ENCODE assay signal across 9 cellular contexts in genomic region chr5:159341914-159342313, GRCh38. TPM values are rescaled to one million over a fixed set of nuclear protein-coding genes. Genes with fewer than 3 reads are reported as not detected.
DNase-seq lines count a peak whose midpoint lies in the region; ATAC-seq, FAIRE-seq and TF ChIP-seq lines count a peak whose summit lies in the region.
"Had no signal": no experiment of that assay in that cellular context is flagged by ENCODE, and none has a peak within 500 bp of the region (broad histone marks: within the 10 kb centered on the region; RNA-seq: fewer than 3 reads in every experiment).

No MANE protein-coding gene starts in this region.

- no peak overlapping the region for H2AFZ ChIP-seq in keratinocyte (ENCODE audit: control insufficient read depth, low read length)

- H3K9me3 Mint-ChIP-seq in activated naive CD8-positive, alpha-beta T cell treated with anti-CD3 and anti-CD28 coated beads for 36 hours: peaks cover 17% of the 10 kb centered on the region

- H3K27me3 Mint-ChIP-seq in activated naive CD8-positive, alpha-beta T cell treated with anti-CD3 and anti-CD28 coated beads for 36 hours: peaks cover 3% of the 10 kb centered on the region

- H3K27ac ChIP-seq in SJCRH30: no peak overlapping the region
- H3K27ac ChIP-seq in keratinocyte (ENCODE audit: control insufficient read depth, insufficient read depth, low read length): no peak overlapping the region

- peak; percentile 99 for FAIRE-seq in keratinocyte (lab: Jason Lieb, UNC)

- peak overlapping the region; percentile 34 for H3K4me2 ChIP-seq in keratinocyte (ENCODE audit: control insufficient read depth, extremely low read depth, insufficient read depth, low read depth, low read length)

- H3K4me1 Mint-ChIP-seq in activated naive CD8-positive, alpha-beta T cell treated with anti-CD3 and anti-CD28 coated beads for 36 hours: peaks cover 41% of the 10 kb centered on the region

- no peak overlapping the region for H3K9ac ChIP-seq in keratinocyte (ENCODE audit: control insufficient read depth, extremely low read depth, insufficient read depth, low read length)

- no peak for TF ChIP-seq CTCF in keratinocyte (optimal IDR thresholded peaks at IDR 0.05 in 1 of 3, IDR thresholded peaks at IDR 0.05 in 1 of 3, conservative IDR thresholded peaks at IDR 0.05 in 1 of 3; ENCODE audit: extremely low read depth in 1 of 3, insufficient read depth in 2 of 3, low read length in 3 of 3)

- no peaks in the 10 kb centered on the region for H3K36me3 ChIP-seq in SJCRH30
- no peaks in the 10 kb centered on the region for H3K36me3 ChIP-seq in keratinocyte (ENCODE audit: control insufficient read depth in 2 of 2, extremely low read depth in 1 of 2, insufficient read depth in 2 of 2, low read length in 2 of 2)

- H3K9me3 ChIP-seq in SJCRH30 (replicated peaks) (no peaks in the 10 kb centered on the region), keratinocyte (ENCODE audit: control insufficient read depth, low read depth, low read length) (peaks cover 3% of the 10 kb centered on the region)

- peaks cover 10% of the 10 kb centered on the region for H3K36me3 Mint-ChIP-seq in activated naive CD8-positive, alpha-beta T cell treated with anti-CD3 and anti-CD28 coated beads for 36 hours

- peaks cover 4% of the 10 kb centered on the region; the same call in 1 of the 2 replicates for H3K4me1 ChIP-seq in SJCRH30
- peaks cover 46% of the 10 kb centered on the region for H3K4me1 ChIP-seq in keratinocyte (ENCODE audit: control insufficient read depth, extremely low read depth, insufficient read depth, low read length)

- no peaks in the 10 kb centered on the region for H3K9me1 ChIP-seq in keratinocyte (ENCODE audit: control insufficient read depth, extremely low read depth, insufficient read depth, low read length)

- no peak overlapping the region for H3K4me3 Mint-ChIP-seq in activated naive CD8-positive, alpha-beta T cell treated with anti-CD3 and anti-CD28 coated beads for 36 hours
- H3K4me3 Mint-ChIP-seq: stimulated activated naive CD8-positive, alpha-beta T cell treated with anti-CD3 and anti-CD28 coated beads, Interleukin-15, amount 100 ng/mL, for 72 hours had no signal

- peak; percentile 32 to 51 for ATAC-seq in activated CD4-positive, CD25-positive, alpha-beta regulatory T cell treated with anti-CD3 and anti-CD28 coated beads, Interleukin-2, amount 50 U/mL, for 24 hours
- ATAC-seq in stimulated activated naive CD8-positive, alpha-beta T cell treated with anti-CD3 and anti-CD28 coated beads, Interleukin-15, Interleukin-2, amounts not matched to agents 100 U/mL and 50 U/mL, for 24 hours: peak; percentile 33
- ATAC-seq: stimulated activated naive CD8-positive, alpha-beta T cell treated with anti-CD3 and anti-CD28 coated beads, Interleukin-15, amount 100 ng/mL, for 72 hours had no signal

- no peaks in the 10 kb centered on the region for H3K79me2 ChIP-seq in keratinocyte (ENCODE audit: control insufficient read depth, insufficient read depth, low read length)

- H4K20me1 ChIP-seq in keratinocyte (ENCODE audit: control insufficient read depth, extremely low read depth, insufficient read depth, low read length): no peaks in the 10 kb centered on the region

- H3K27ac Mint-ChIP-seq in activated naive CD8-positive, alpha-beta T cell treated with anti-CD3 and anti-CD28 coated beads for 36 hours: peak overlapping the region; percentile 39

- dilution Hi-C loops in keratinocyte (cut with MboI; ENCODE audit: extremely low pct_ligation_motif_present, low sequenced_read_pairs): no loop called here

- H3K4me3 ChIP-seq in SJCRH30 (no peak overlapping the region), keratinocyte (ENCODE audit: control insufficient read depth in 2 of 3, extremely low read depth in 1 of 3, insufficient read depth in 2 of 3, low read depth in 1 of 3, low read length in 3 of 3) (no peak overlapping the region)

- no peak for DNase-seq in activated CD4-positive, CD25-positive, alpha-beta regulatory T cell (lab: John Stamatoyannopoulos, UW)
- DNase-seq in SJCRH30 (peak; percentile 45 to 74), keratinocyte (ENCODE audit: low read depth, low spot score) (peak; percentile 86), 8988T (no peak), NCI-H345 treated with DMSO at 0.1 percent for 48 hours (lab: John Stamatoyannopoulos, UW; ENCODE audit: unreplicated experiment) (no peak)
- DNase-seq in activated naive CD8-positive, alpha-beta T cell treated with anti-CD3 and anti-CD28 coated beads for 36 hours: no peak
- DNase-seq in stimulated activated naive CD8-positive, alpha-beta T cell treated with anti-CD3 and anti-CD28 coated beads, Interleukin-15, Interleukin-2, amounts not matched to agents 100 U/mL and 50 U/mL, for 24 hours: peak; percentile 46

- H3K27me3 ChIP-seq in SJCRH30 (no peaks in the 10 kb centered on the region), keratinocyte (ENCODE audit: control insufficient read depth, extremely low read depth, insufficient read depth, low read length) (no peaks in the 10 kb centered on the region)

RNA-seq across cellular contexts. Expression of gene IL12B, which starts 11.6 kb away (rescaled TPM):
- total RNA-seq in SJCRH30 (2014; rRNA removed; shearing (Covaris generic)): not detected in 2 replicates
- total RNA-seq in activated naive CD8-positive, alpha-beta T cell treated with anti-CD3 and anti-CD28 coated beads for 36 hours: not detected
- polyA plus RNA-seq in keratinocyte: not detected in 3 replicates
- not detected for polyA plus RNA-seq in keratinocyte (2011; ENCODE audit: low read depth)
- polyA plus RNA-seq in keratinocyte (2011; cell fraction: cytosol; rRNA removed): not detected in 2 replicates
- 0.08 TPM in 1 of 2 replicates, not detected in the other for polyA plus RNA-seq in keratinocyte (2011; cell fraction: nucleus; rRNA removed)
- polyA plus RNA-seq in keratinocyte (2012; ENCODE audit: low replicate concordance): not detected in 2 replicates
- polyA minus RNA-seq in keratinocyte: not detected in 3 replicates
- polyA minus RNA-seq in keratinocyte (2011; cell fraction: cytosol; rRNA and poly(A)+ RNA removed): not detected
- polyA minus RNA-seq in keratinocyte (2011; cell fraction: nucleus; rRNA and poly(A)+ RNA removed): not detected in 2 replicates

Comparison
In these comparisons a context has a peak if more than half of its experiments do, and no peak if none do; other contexts are left out.
1. DNase-seq: peak in SJCRH30 (2 of 2), keratinocyte (single experiment) and stimulated activated naive CD8-positive, alpha-beta T cell treated with anti-CD3 and anti-CD28 coated beads, Interleukin-15, Interleukin-2, amounts not matched to agents 100 U/mL and 50 U/mL, for 24 hours (single experiment); none in activated CD4-positive, CD25-positive, alpha-beta regulatory T cell (0 of 4), activated naive CD8-positive, alpha-beta T cell treated with anti-CD3 and anti-CD28 coated beads for 36 hours (single experiment), 8988T (single experiment) and NCI-H345 treated with DMSO at 0.1 percent for 48 hours (single experiment).